Comparison of ENCODE assay signal across 32 cellular contexts in genomic region chr7:102828291-102828690, GRCh38.
"Had no signal": no experiment of that assay in that cellular context is flagged by ENCODE, and none has a peak within 500 bp of the region (broad histone marks: within the 10 kb centered on the region; RNA-seq: fewer than 3 reads in every experiment).

No MANE protein-coding gene starts in this region.

- H3K27ac Mint-ChIP-seq: activated CD4-positive, alpha-beta memory T cell treated with anti-CD3 and anti-CD28 coated beads for 36 hours; activated CD4-positive, alpha-beta T cell treated with anti-CD3 and anti-CD28 coated beads, Interleukin-2, amount 10 ng/mL, durations not matched to agents 24 days and 14 days; activated T-cell treated with anti-CD3 and anti-CD28 coated beads, Interleukin-2, amount 50 U/mL, for 24 hours; mesothelial cell of epicardium; naive B cell; nephron progenitor cell; progenitor cell of endocrine pancreas; T-helper 1 cell treated with Interleukin-12 subunit alpha and Interleukin-12 subunit beta and Interleukin-4 antibody, amounts not matched to agents 30 μg/mL and 1 μg/mL, for 36 hours; type B pancreatic cell had no signal

- ATAC-seq: activated CD4-positive, CD25-positive, alpha-beta regulatory T cell treated with anti-CD3 and anti-CD28 coated beads, Interleukin-2, amount 50 U/mL, for 24 hours; right lobe of liver; stimulated activated naive CD8-positive, alpha-beta T cell treated with anti-CD3 and anti-CD28 coated beads, Interleukin-15, Interleukin-2, amounts not matched to agents 100 U/mL and 50 U/mL, for 24 hours had no signal

- H3K9me3 Mint-ChIP-seq: activated CD4-positive, alpha-beta memory T cell treated with anti-CD3 and anti-CD28 coated beads for 36 hours; activated CD4-positive, alpha-beta T cell treated with anti-CD3 and anti-CD28 coated beads, Interleukin-2, amount 10 ng/mL, durations not matched to agents 24 days and 14 days; activated T-cell treated with anti-CD3 and anti-CD28 coated beads, Interleukin-2, amount 50 U/mL, for 24 hours; mesothelial cell of epicardium; T-helper 1 cell treated with Interleukin-12 subunit alpha and Interleukin-12 subunit beta and Interleukin-4 antibody, amounts not matched to agents 30 μg/mL and 1 μg/mL, for 36 hours; type B pancreatic cell had no signal

- H3K9me3 ChIP-seq: breast epithelium, colonic mucosa, left ventricle myocardium inferior, ovary, right lobe of liver, testis, uterus had no signal

- H3K27me3 Mint-ChIP-seq: activated CD4-positive, alpha-beta memory T cell treated with anti-CD3 and anti-CD28 coated beads for 36 hours; activated CD4-positive, alpha-beta T cell treated with anti-CD3 and anti-CD28 coated beads, Interleukin-2, amount 10 ng/mL, durations not matched to agents 24 days and 14 days; activated T-cell treated with anti-CD3 and anti-CD28 coated beads, Interleukin-2, amount 50 U/mL, for 24 hours; naive B cell; progenitor cell of endocrine pancreas; type B pancreatic cell had no signal

- H3K27me3 ChIP-seq: breast epithelium, colonic mucosa, ovary, right lobe of liver, testis, uterus had no signal

- H3K4me3 ChIP-seq: breast epithelium, colonic mucosa, left ventricle myocardium inferior, lung, ovary, right lobe of liver, testis, uterus had no signal

- H3K36me3 ChIP-seq: breast epithelium, colonic mucosa, ovary, uterus had no signal

- FAIRE-seq: endometrium, frontal cortex, TTC549 had no signal

- H3K27ac ChIP-seq: breast epithelium, colonic mucosa, left ventricle myocardium inferior, ovary, right lobe of liver, testis, uterus, VCaP had no signal

- DNase-seq: activated CD4-positive, alpha-beta memory T cell treated with anti-CD3 and anti-CD28 coated beads for 36 hours; activated CD4-positive, alpha-beta T cell treated with anti-CD3 and anti-CD28 coated beads, Interleukin-2, amount 10 ng/mL, durations not matched to agents 24 days and 14 days; activated CD8-positive, alpha-beta memory T cell treated with anti-CD3 and anti-CD28 coated beads, Interleukin-2, amount 50 U/mL, for 48 hours; activated gamma-delta T cell treated with Interleukin-2 at 50 U/mL for 16 hours; activated naive CD4-positive, alpha-beta T cell treated with anti-CD3 and anti-CD28 coated beads, Interleukin-2, amount 50 U/mL, for 16 hours; activated T-cell treated with anti-CD3 and anti-CD28 coated beads, Interleukin-2, amount 50 U/mL, for 24 hours; amygdala; colonic mucosa; effector CD8-positive, alpha-beta T cell; left ventricle myocardium inferior; naive B cell; nephron progenitor cell; ovary; right lobe of liver; stimulated activated CD4-positive, alpha-beta T cell treated with anti-CD3 and anti-CD28 coated beads, Interleukin-12 subunit alpha, Interleukin-12 subunit beta, amount 100 ng/mL, for 4 hours; stimulated activated CD4-positive, alpha-beta T cell treated with anti-CD3 and anti-CD28 coated beads, Interleukin-4, amount 100 ng/mL, for 1 hour; stimulated activated naive CD8-positive, alpha-beta T cell treated with anti-CD3 and anti-CD28 coated beads, Interleukin-15, Interleukin-2, amounts not matched to agents 100 U/mL and 50 U/mL, for 24 hours; SW 1271; T-helper 9 cell; testis; uterus had no signal

- H3K4me1 Mint-ChIP-seq: activated CD4-positive, alpha-beta T cell treated with anti-CD3 and anti-CD28 coated beads, Interleukin-2, amount 10 ng/mL, durations not matched to agents 24 days and 14 days; naive B cell had no signal

- H3K4me1 ChIP-seq: breast epithelium, colonic mucosa, left ventricle myocardium inferior, right lobe of liver, testis, uterus had no signal

- H3K4me3 Mint-ChIP-seq: activated CD4-positive, alpha-beta memory T cell treated with anti-CD3 and anti-CD28 coated beads for 36 hours; activated CD4-positive, alpha-beta T cell treated with anti-CD3 and anti-CD28 coated beads, Interleukin-2, amount 10 ng/mL, durations not matched to agents 24 days and 14 days; activated T-cell treated with anti-CD3 and anti-CD28 coated beads, Interleukin-2, amount 50 U/mL, for 24 hours; mesothelial cell of epicardium; naive B cell; nephron progenitor cell; T-helper 1 cell treated with Interleukin-12 subunit alpha and Interleukin-12 subunit beta and Interleukin-4 antibody, amounts not matched to agents 30 μg/mL and 1 μg/mL, for 36 hours; type B pancreatic cell had no signal
